Comparison of ENCODE assay signal across 1 cellular context in the genomic region with DNA sequence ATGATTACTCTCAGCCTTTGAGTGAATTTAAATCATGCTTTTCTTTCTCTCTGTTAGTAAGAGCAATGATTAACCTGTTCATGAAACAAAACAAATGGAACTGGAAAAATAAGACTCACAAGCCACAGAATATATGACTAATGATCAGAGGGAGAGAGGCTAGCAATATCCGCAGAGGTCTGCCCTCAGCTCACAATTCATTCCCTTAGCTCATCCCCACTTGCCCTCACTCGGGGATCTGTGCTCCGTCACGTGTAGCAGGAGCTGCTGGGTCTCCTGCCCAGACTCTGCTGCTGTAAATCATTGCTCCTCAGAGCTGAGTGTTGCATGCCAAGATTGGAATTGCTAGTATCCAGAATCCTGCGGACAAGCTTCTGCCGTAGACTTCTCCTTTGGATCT.
TF ChIP-seq lines count a peak whose summit lies in the region.

No MANE protein-coding gene starts in this region.

TF ChIP-seq in IMR-90, 13 proteins besides CTCF, POLR2A, EP300 and RAD21:
- TF ChIP-seq BHLHE40 (IDR thresholded peaks at IDR 0.05; ENCODE audit: low read depth, low read length) (peak; percentile 59; the same call in 1 of the 2 replicates), CHD1 (IDR thresholded peaks at IDR 0.05; ENCODE audit: low read depth, low read length) (no peak)
- TF ChIP-seq, protein P1, sequence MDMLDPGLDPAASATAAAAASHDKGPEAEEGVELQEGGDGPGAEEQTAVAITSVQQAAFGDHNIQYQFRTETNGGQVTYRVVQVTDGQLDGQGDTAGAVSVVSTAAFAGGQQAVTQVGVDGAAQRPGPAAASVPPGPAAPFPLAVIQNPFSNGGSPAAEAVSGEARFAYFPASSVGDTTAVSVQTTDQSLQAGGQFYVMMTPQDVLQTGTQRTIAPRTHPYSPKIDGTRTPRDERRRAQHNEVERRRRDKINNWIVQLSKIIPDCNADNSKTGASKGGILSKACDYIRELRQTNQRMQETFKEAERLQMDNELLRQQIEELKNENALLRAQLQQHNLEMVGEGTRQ (IDR thresholded peaks at IDR 0.05; ENCODE audit: low read depth, low read length), result peak; percentile 49; the same call in 1 of the 2 replicates
